1 cellular context compared by ENCODE assay signal in genomic region chr1:228488818-228489674, GRCh38.
A peak's percentile ranks its signal among the peaks of the same experiment; 100 is the strongest.
TF ChIP-seq lines count a peak whose summit lies in the region.

No MANE protein-coding gene starts in this region.

TF ChIP-seq in GM12878, 131 proteins besides CTCF, POLR2A, EP300 and RAD21:
- TF ChIP-seq CEBPZ (IDR thresholded peaks at IDR 0.05; ENCODE audit: low read depth, low read length), result no peak
- TF ChIP-seq BHLHE40 (IDR thresholded peaks at IDR 0.05; ENCODE audit: borderline replicate concordance in 1 of 2, low read depth in 2 of 2, low read length in 1 of 2), result peak in 1 of 2 experiments; percentile 47; a peak in 1 of 4 replicates
